In the genomic region with DNA sequence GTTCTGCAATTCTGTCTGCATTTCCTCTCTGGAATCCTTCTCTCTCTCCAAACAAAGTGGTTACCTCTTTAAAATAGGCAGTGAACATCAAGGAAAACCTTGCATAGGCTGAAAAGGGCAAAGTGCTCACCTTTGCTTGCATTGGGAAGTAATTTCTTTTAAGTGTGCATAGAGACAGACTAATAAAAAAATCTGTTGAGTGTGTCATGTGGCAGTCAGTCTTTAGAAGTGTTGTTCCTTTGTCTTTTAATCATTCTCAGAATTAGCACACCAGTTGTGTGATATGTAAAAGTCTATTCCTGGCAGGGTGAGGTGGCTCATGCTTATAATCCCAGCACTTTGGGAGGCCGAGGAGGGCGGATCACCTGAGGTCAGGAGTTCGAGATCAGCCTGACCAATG, we compare ENCODE assay signal across 27 cellular contexts.
"Had no signal": no experiment of that assay in that cellular context is flagged by ENCODE, and none has a peak within 500 bp of the region (broad histone marks: within the 10 kb centered on the region; RNA-seq: fewer than 3 reads in every experiment).

No MANE protein-coding gene starts in this region.

- H3K4me1 ChIP-seq: colonic mucosa, esophagus squamous epithelium, gastrocnemius medialis, left lung, lower lobe of right lung had no signal

- H3K36me3 Mint-ChIP-seq: immature natural killer cell; naive B cell; naive thymus-derived CD8-positive, alpha-beta T cell had no signal

- H3K4me1 Mint-ChIP-seq: immature natural killer cell; mesothelial cell of epicardium; naive B cell; naive thymus-derived CD8-positive, alpha-beta T cell had no signal

- H3K27ac ChIP-seq: colonic mucosa, epithelial cell of prostate, esophagus squamous epithelium, gastrocnemius medialis, heart right ventricle, left lung, lower lobe of right lung had no signal

- H3K27ac Mint-ChIP-seq: dendritic cell treated with granulocyte-macrophage colony-stimulating factor and Interleukin-4, amounts not matched to agents 40 ng/mL and 50 ng/mL, for 4 days; effector memory CD8-positive, alpha-beta T cell; endodermal cell; immature natural killer cell; mesothelial cell of epicardium; naive B cell; naive thymus-derived CD8-positive, alpha-beta T cell had no signal

- H3K36me3 ChIP-seq: colonic mucosa, gastrocnemius medialis had no signal

- H3K4me3 Mint-ChIP-seq: dendritic cell treated with granulocyte-macrophage colony-stimulating factor and Interleukin-4, amounts not matched to agents 40 ng/mL and 50 ng/mL, for 4 days; effector memory CD8-positive, alpha-beta T cell; endodermal cell; immature natural killer cell; mesothelial cell of epicardium; naive B cell; naive thymus-derived CD8-positive, alpha-beta T cell had no signal

- DNase-seq: colonic mucosa; cortex of kidney; effector CD8-positive, alpha-beta T cell; effector memory CD8-positive, alpha-beta T cell; erythroblast; esophagus squamous epithelium; foreskin fibroblast; foreskin melanocyte; gastrocnemius medialis; glutamatergic neuron; heart right ventricle; hypothalamus; immature natural killer cell; islet precursor cell; kidney; kidney glomerular epithelial cell; left lung; left ventricle myocardium superior; lower lobe of right lung; mesenchymal stem cell; naive B cell; naive thymus-derived CD8-positive, alpha-beta T cell had no signal

- H3K27me3 Mint-ChIP-seq: dendritic cell treated with granulocyte-macrophage colony-stimulating factor and Interleukin-4, amounts not matched to agents 40 ng/mL and 50 ng/mL, for 4 days; naive B cell had no signal

- H3K9me3 ChIP-seq: colonic mucosa, esophagus squamous epithelium, gastrocnemius medialis, heart right ventricle, left lung, lower lobe of right lung had no signal

- H3K4me3 ChIP-seq: colonic mucosa, esophagus squamous epithelium, gastrocnemius medialis, heart right ventricle, left lung, lower lobe of right lung had no signal

- ATAC-seq: effector memory CD8-positive, alpha-beta T cell; esophagus mucosa; gastrocnemius medialis; heart right ventricle; left lung; left ventricle myocardium superior; lower lobe of right lung; naive thymus-derived CD8-positive, alpha-beta T cell had no signal

- H3K27me3 ChIP-seq: colonic mucosa, esophagus squamous epithelium, gastrocnemius medialis, heart right ventricle, left lung had no signal

- H3K9me3 Mint-ChIP-seq: endodermal cell, immature natural killer cell had no signal
